In the genomic region with DNA sequence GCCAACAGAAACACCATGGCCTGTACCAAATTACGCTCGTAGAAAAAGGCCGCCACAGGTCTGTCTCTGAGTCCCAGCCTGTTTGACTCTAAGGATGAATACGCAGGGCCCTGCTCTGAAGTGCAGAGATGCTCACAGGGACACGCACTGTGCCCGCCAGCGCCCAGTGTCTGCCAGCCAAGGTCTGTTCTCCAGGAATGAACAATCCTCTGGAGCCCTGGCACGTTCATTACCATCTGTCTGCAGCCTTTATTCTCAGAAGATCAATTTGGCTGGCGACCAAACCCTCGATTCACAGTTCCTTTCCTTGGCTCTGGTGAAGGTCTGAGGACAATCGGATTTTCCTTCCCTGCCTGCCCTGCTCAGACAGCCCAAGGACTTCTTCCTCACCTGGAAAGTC, we compare ENCODE assay signal across 22 cellular contexts.
DNase-seq lines count a peak whose midpoint lies in the region; ATAC-seq and TF ChIP-seq lines count a peak whose summit lies in the region.
"Had no signal": no experiment of that assay in that cellular context is flagged by ENCODE, and none has a peak within 500 bp of the region (broad histone marks: within the 10 kb centered on the region; RNA-seq: fewer than 3 reads in every experiment).

No MANE protein-coding gene starts in this region.

- no peaks in the 10 kb centered on the region for H3K9me3 ChIP-seq in RWPE2 (ENCODE audit: severe bottlenecking)
- H3K9me3 ChIP-seq: psoas muscle, thoracic aorta had no signal

- no peak for ATAC-seq in RWPE2 (ENCODE audit: low read depth)
- ATAC-seq: SK-N-SH treated with all-trans-retinoic acid at 6 μM for 48 hours had no signal

- H3K4me3 ChIP-seq in RWPE2 (ENCODE audit: severe bottlenecking) (no peak overlapping the region), H7 (ENCODE audit: insufficient read depth, low read depth, low read length) (no peak overlapping the region)
- H3K4me3 ChIP-seq: GM23248, hepatocyte, psoas muscle, smooth muscle cell, thoracic aorta had no signal

- H3K36me3 ChIP-seq in RWPE2 (ENCODE audit: low read depth) (peaks cover 81% of the 10 kb centered on the region), H7 (replicated peaks; ENCODE audit: control insufficient read depth, insufficient read depth, low read length) (peaks cover 14% of the 10 kb centered on the region)

- no peaks in the 10 kb centered on the region for H3K27me3 ChIP-seq in RWPE2 (ENCODE audit: insufficient read depth, poor library complexity, severe bottlenecking)
- no peaks in the 10 kb centered on the region for H3K27me3 ChIP-seq in H7 (ENCODE audit: control insufficient read depth, insufficient read depth, low read length)
- H3K27me3 ChIP-seq: hepatocyte had no signal

- intact Hi-C loops in posterior cingulate gyrus (cut with DNase I), result no loop called here

- TF ChIP-seq CTCF in RWPE2 (IDR thresholded peaks at IDR 0.05; ENCODE audit: poor library complexity, severe bottlenecking), result no peak

- H3K4me1 ChIP-seq in RWPE2 (ENCODE audit: insufficient read depth, poor library complexity, severe bottlenecking), result no peaks in the 10 kb centered on the region
- H3K4me1 ChIP-seq: psoas muscle had no signal

- DNase-seq in DMS53 (lab: John Stamatoyannopoulos, UW), result peak; percentile 54
- DNase-seq in DMS53 treated with DMSO at 0.1 percent for 48 hours (lab: John Stamatoyannopoulos, UW; ENCODE audit: unreplicated experiment), result no peak
- peak; percentile 6 for DNase-seq in NCI-H2107 (lab: John Stamatoyannopoulos, UW)
- peak; percentile 52 for DNase-seq in RWPE2 (ENCODE audit: low spot score)
- DNase-seq in posterior cingulate gyrus, result peak in 6 of 10 donors; percentile 18 to 89 (median 42)
- no peak for DNase-seq in NK-92 (lab: John Stamatoyannopoulos, UW; ENCODE audit: unreplicated experiment)
- no peak for DNase-seq in mesenteric fat pad (ENCODE audit: low spot score)
- no peak for DNase-seq in H7
- DNase-seq: 8988T; activated CD4-positive, CD25-positive, alpha-beta regulatory T cell treated with anti-CD3 and anti-CD28 coated beads, Interleukin-2, amount 50 U/mL, for 72 hours; activated effector memory CD4-positive, alpha-beta T cell treated with anti-CD3 and anti-CD28 coated beads, Interleukin-2, amount 50 U/mL, for 16 hours; amniotic stem cell; GM23248; Kasumi-1; kidney; mesenchymal stem cell; NCI-H748 treated with DMSO at 0.1 percent for 48 hours; psoas muscle had no signal

- H3K27ac ChIP-seq in RWPE2 (ENCODE audit: poor library complexity, severe bottlenecking), result no peak overlapping the region
- H3K27ac ChIP-seq: GM23248, hepatocyte, psoas muscle, thoracic aorta had no signal

Comparison
In these comparisons a context has a peak if more than half of its experiments do, and no peak if none do; other contexts are left out.
1. DNase-seq: peak in DMS53 (single experiment), NCI-H2107 (single experiment), RWPE2 (single experiment) and posterior cingulate gyrus (6 of 10); none in DMS53 treated with DMSO at 0.1 percent for 48 hours (single experiment), NK-92 (single experiment), mesenteric fat pad (single experiment) and H7 (single experiment).